Comparison of ENCODE assay signal across 17 cellular contexts in genomic region chr5:66118294-66118693, GRCh38. TPM values are rescaled to one million over a fixed set of nuclear protein-coding genes. Genes with fewer than 3 reads are reported as not detected.
DNase-seq lines count a peak whose midpoint lies in the region; ATAC-seq and TF ChIP-seq lines count a peak whose summit lies in the region.
"Had no signal": no experiment of that assay in that cellular context is flagged by ENCODE, and none has a peak within 500 bp of the region (broad histone marks: within the 10 kb centered on the region; RNA-seq: fewer than 3 reads in every experiment).

No MANE protein-coding gene starts in this region.

- peaks cover 0 to under 1% (median 0%) of the 10 kb centered on the region in 12 donors for H3K9me3 ChIP-seq in heart left ventricle
- H3K9me3 ChIP-seq in right atrium auricular region = no peaks in the 10 kb centered on the region

- H3K4me3 ChIP-seq in heart left ventricle (no peak overlapping the region), right atrium auricular region (no peak overlapping the region), LNCaP clone FGC (ENCODE audit: low read depth, low read length) (no peak overlapping the region)

- TF ChIP-seq CTCF in heart left ventricle (IDR thresholded peaks at IDR 0.05) (no peak), right atrium auricular region (IDR thresholded peaks at IDR 0.05) (no peak), LNCaP clone FGC (IDR thresholded peaks at IDR 0.05; ENCODE audit: control insufficient read depth, extremely low read depth, insufficient read depth) (no peak), foreskin keratinocyte (conservative IDR thresholded peaks at IDR 0.05) (no peak)

- intact Hi-C loops in heart left ventricle (cut with DNase I) = no loop called here

- peak in 3 of 4 donors; percentile 55 to 86 (median 63) for ATAC-seq in heart left ventricle
- ATAC-seq in foreskin keratinocyte = no peak
- ATAC-seq in HG02938 (IDR thresholded peaks at IDR 0.05; ENCODE audit: unreplicated experiment) = no peak

- no peaks in the 10 kb centered on the region for H3K36me3 ChIP-seq in heart left ventricle
- H3K36me3 ChIP-seq in right atrium auricular region = no peaks in the 10 kb centered on the region

- WGBS in heart left ventricle, 4 donors = 39 to 59% (median 47%) methylated on average over 5 of the region's 5 CpGs

- DNase-seq in heart left ventricle = peak in 4 of 5 donors; percentile 23 to 45 (median 29)
- DNase-seq in right atrium auricular region (ENCODE audit: low spot score) = no peak
- peak; percentile 64 for DNase-seq in DMS 273 (lab: John Stamatoyannopoulos, UW; ENCODE audit: unreplicated experiment)
- DNase-seq in LNCaP clone FGC (ENCODE audit: low read depth) = peak; percentile 38
- DNase-seq in NCI-H69 (lab: John Stamatoyannopoulos, UW) = peak; percentile 70
- DNase-seq in DMS53 (lab: John Stamatoyannopoulos, UW) = no peak
- no peak for DNase-seq in foreskin keratinocyte
- DNase-seq: ACHN; Calu3; CD4-positive, alpha-beta T cell; DMS153; DND-41; GF-D8; HCEC 1CT; HFFc6 had no signal

- H3K27ac ChIP-seq in heart left ventricle (no peak overlapping the region), right atrium auricular region (no peak overlapping the region), foreskin keratinocyte (no peak overlapping the region)
- H3K27ac ChIP-seq: HL-60 had no signal

- TF ChIP-seq POLR2A in heart left ventricle (IDR thresholded peaks at IDR 0.05) = no peak

- H3K4me1 ChIP-seq in heart left ventricle (peaks cover 0 to 9% (median 0%) of the 10 kb centered on the region in 12 donors), right atrium auricular region (no peaks in the 10 kb centered on the region), foreskin keratinocyte (no peaks in the 10 kb centered on the region)

- no peaks in the 10 kb centered on the region for H3K27me3 ChIP-seq in heart left ventricle
- H3K27me3 ChIP-seq in right atrium auricular region = no peaks in the 10 kb centered on the region
- H3K27me3 ChIP-seq in foreskin keratinocyte = no peaks in the 10 kb centered on the region

RNA-seq across cellular contexts. Expression of gene SREK1, which starts 25.8 kb away (rescaled TPM):
- total RNA-seq in heart left ventricle (10 to 100 TPM; 13.5 to 34.2 (median 28.4) TPM), right atrium auricular region (10 to 100 TPM; 15.4 to 26.3 TPM), foreskin keratinocyte (34.8 and 40.2 TPM in 2 replicates)
- polyA plus RNA-seq in heart left ventricle (10 to 100 TPM; 17.0 to 25.7 TPM), foreskin keratinocyte (8.9 and 11.1 TPM in 2 replicates)

Comparison
In these comparisons a context has a peak if more than half of its experiments do, and no peak if none do; other contexts are left out.
1. DNase-seq: peak in heart left ventricle (4 of 5), DMS 273 (single experiment), LNCaP clone FGC (single experiment) and NCI-H69 (single experiment); none in right atrium auricular region (single experiment), DMS53 (single experiment) and foreskin keratinocyte (0 of 2).
2. ATAC-seq: peak in heart left ventricle (3 of 4); none in foreskin keratinocyte (single experiment) and HG02938 (single experiment).